20 cellular contexts compared by ENCODE assay signal in genomic region chr4:177012918-177013545, GRCh38.
"Had no signal": no experiment of that assay in that cellular context is flagged by ENCODE, and none has a peak within 500 bp of the region (broad histone marks: within the 10 kb centered on the region; RNA-seq: fewer than 3 reads in every experiment).

No MANE protein-coding gene starts in this region.

- H3K27me3 ChIP-seq: colonic mucosa, gastrocnemius medialis, heart right ventricle, pancreas, tibial artery, upper lobe of left lung, uterus had no signal

- H3K27ac ChIP-seq: colonic mucosa, gastrocnemius medialis, heart right ventricle, left ventricle myocardium inferior, pancreas, tibial artery, upper lobe of left lung, uterus had no signal

- DNase-seq: colonic mucosa; dermis blood vessel endothelial cell; gastrocnemius medialis; heart right ventricle; islet precursor cell; left cardiac atrium; left ventricle myocardium inferior; mesendoderm; naive B cell; occipital lobe; pancreas; right cardiac atrium; stimulated activated CD4-positive, alpha-beta T cell treated with anti-CD3 and anti-CD28 coated beads, Interleukin-4, amount 100 ng/mL, for 1 hour; stimulated activated CD8-positive, alpha-beta memory T cell treated with anti-CD3 and anti-CD28 coated beads, Interleukin-4, amount 100 ng/mL, for 48 hours; tibial artery; upper lobe of left lung; uterus had no signal

- H3K4me2 ChIP-seq: smooth muscle cell had no signal

- ATAC-seq: gastrocnemius medialis; heart right ventricle; left cardiac atrium; pancreas; right cardiac atrium; stimulated activated effector memory CD8-positive, alpha-beta T cell treated with anti-CD3 and anti-CD28 coated beads, Interleukin-12 subunit alpha, Interleukin-12 subunit beta, amount 100 ng/mL, for 72 hours had no signal

- H3K4me1 ChIP-seq: colonic mucosa, gastrocnemius medialis, heart right ventricle, left ventricle myocardium inferior, pancreas, tibial artery, upper lobe of left lung, uterus had no signal

- H3K4me3 ChIP-seq: colonic mucosa, gastrocnemius medialis, heart right ventricle, left ventricle myocardium inferior, lung, pancreas, smooth muscle cell, tibial artery, upper lobe of left lung, uterus had no signal

- H3K9me3 ChIP-seq: colonic mucosa, gastrocnemius medialis, pancreas, uterus had no signal

- H3K36me3 ChIP-seq: colonic mucosa, gastrocnemius medialis, heart right ventricle, left ventricle myocardium inferior, pancreas, tibial artery, upper lobe of left lung, uterus had no signal
